9 cellular contexts compared by ENCODE assay signal in genomic region chr3:139718415-139718814, GRCh38. TPM values are rescaled to one million over a fixed set of nuclear protein-coding genes. Genes with fewer than 3 reads are reported as not detected.
A peak's percentile ranks its signal among the peaks of the same experiment; 100 is the strongest.
DNase-seq lines count a peak whose midpoint lies in the region; ATAC-seq, FAIRE-seq and TF ChIP-seq lines count a peak whose summit lies in the region.
"Had no signal": no experiment of that assay in that cellular context is flagged by ENCODE, and none has a peak within 500 bp of the region (broad histone marks: within the 10 kb centered on the region; RNA-seq: fewer than 3 reads in every experiment).

No MANE protein-coding gene starts in this region.

- no peak overlapping the region for H2BK12ac ChIP-seq in H1 (ENCODE audit: low read depth, low read length)

- H3K23me2 ChIP-seq in H1 (ENCODE audit: low read depth, low read length) = no peaks in the 10 kb centered on the region

- H3K23ac ChIP-seq in H1 (ENCODE audit: insufficient read length) = no peak overlapping the region

- H2BK20ac ChIP-seq in H1 (ENCODE audit: low read length) = no peak overlapping the region

- no peak for ATAC-seq in stimulated activated naive B cell treated with anti-CD40 and anti-IgM and Interleukin-4, amounts not matched to agents 10 μg/mL and 1 μg/mL and 100 μg/mL, for 72 hours (replicated peaks)
- no peak for ATAC-seq in activated T-cell treated with anti-CD3 and anti-CD28 coated beads, Interleukin-2, amount 50 U/mL, for 72 hours (replicated peaks in 1 of 2)

- no peak overlapping the region for H3K18ac ChIP-seq in H1 (ENCODE audit: extremely low read depth, low read length)

- no peak overlapping the region for H3K27ac Mint-ChIP-seq in stimulated activated naive B cell treated with anti-CD40 and anti-IgM and Interleukin-4, amounts not matched to agents 10 μg/mL and 1 μg/mL and 100 μg/mL, for 72 hours
- no peak overlapping the region for H3K27ac Mint-ChIP-seq in activated T-cell treated with anti-CD3 and anti-CD28 coated beads, Interleukin-2, amount 50 U/mL, for 72 hours

- H2BK15ac ChIP-seq in H1 (ENCODE audit: low read length) = no peak overlapping the region

- H3K4me1 ChIP-seq in H1 (replicated peaks in 1 of 4; ENCODE audit: control insufficient read depth in 3 of 4, insufficient read depth in 4 of 4, low read length in 3 of 4) = peaks cover 0 to 13% (median 5%) of the 10 kb centered on the region in 4 experiments; a peak in 4 of 7 replicates

- peak; percentile 94 for FAIRE-seq in H1 (lab: Jason Lieb, UNC)
- FAIRE-seq: colon had no signal

- H3K9me3 Mint-ChIP-seq in stimulated activated naive B cell treated with anti-CD40 and anti-IgM and Interleukin-4, amounts not matched to agents 10 μg/mL and 1 μg/mL and 100 μg/mL, for 72 hours = no peaks in the 10 kb centered on the region
- no peaks in the 10 kb centered on the region for H3K9me3 Mint-ChIP-seq in activated T-cell treated with anti-CD3 and anti-CD28 coated beads, Interleukin-2, amount 50 U/mL, for 72 hours

- H3K4me3 Mint-ChIP-seq in stimulated activated naive B cell treated with anti-CD40 and anti-IgM and Interleukin-4, amounts not matched to agents 10 μg/mL and 1 μg/mL and 100 μg/mL, for 72 hours = no peak overlapping the region
- no peak overlapping the region for H3K4me3 Mint-ChIP-seq in activated T-cell treated with anti-CD3 and anti-CD28 coated beads, Interleukin-2, amount 50 U/mL, for 72 hours

- H3K4me2 ChIP-seq in H1 (ENCODE audit: insufficient read depth in 1 of 2, low read depth in 2 of 2, low read length in 2 of 2) (no peak overlapping the region), neural cell (ENCODE audit: low read length) (no peak overlapping the region)

- H3K27me3 ChIP-seq in H1 (replicated peaks in 1 of 4; ENCODE audit: control insufficient read depth in 3 of 4, extremely low read depth in 1 of 4, insufficient read depth in 3 of 4, low read length in 3 of 4) (no peaks in the 10 kb centered on the region), neural cell (ENCODE audit: insufficient read depth, low read depth, low read length) (no peaks in the 10 kb centered on the region)

- POLR2A ChIA-PET in H1 (lab: Charles Lee; ENCODE audit: partially characterized antibody) = no interaction called here

- H4K5ac ChIP-seq in H1 (ENCODE audit: insufficient read length, low read depth, low read length) = no peak overlapping the region

- H4K20me1 ChIP-seq in H1 (replicated peaks in 1 of 2; ENCODE audit: control insufficient read depth in 1 of 2, insufficient read depth in 2 of 2, low read length in 2 of 2) = no peaks in the 10 kb centered on the region
- H4K20me1 ChIP-seq in neural cell (ENCODE audit: insufficient read depth) = no peaks in the 10 kb centered on the region

- no peak overlapping the region for H2BK5ac ChIP-seq in H1 (ENCODE audit: low read depth, low read length)

- peak; percentile 59 to 80 (median 72) for TF ChIP-seq CTCF in H1 (IDR thresholded peaks at IDR 0.05; ENCODE audit: control extremely low read depth in 1 of 3, insufficient read depth in 1 of 3, low read depth in 1 of 3, low read length in 3 of 3)
- TF ChIP-seq CTCF in neural cell (IDR thresholded peaks at IDR 0.05; ENCODE audit: poor library complexity, severe bottlenecking) = no peak

- H3K36me3 ChIP-seq in H1 (ENCODE audit: control insufficient read depth in 2 of 4, insufficient read depth in 4 of 4, low read length in 3 of 4) = no peaks in the 10 kb centered on the region
- H3K36me3 ChIP-seq in neural cell (ENCODE audit: insufficient read depth, low read length) = no peaks in the 10 kb centered on the region

- H3K4me3 ChIP-seq in H1 (ENCODE audit: extremely low read depth in 1 of 4, insufficient read depth in 2 of 4, low read depth in 3 of 4, low read length in 4 of 4) (no peak overlapping the region), neural cell (ENCODE audit: low read length) (no peak overlapping the region)

- CTCF ChIA-PET in H1 (lab: Charles Lee; ENCODE audit: partially characterized antibody) = interaction anchor here (0.7 to 5.5 kb wide), 38 partner anchors 9 to 381 kb away, joined by 3 to 54 read pairs (median 4); partner anchors contain the start of gene CLSTN2

- no peak overlapping the region for H2BK120ac ChIP-seq in H1 (replicated peaks; ENCODE audit: low read depth, low read length)

- H3K79me2 ChIP-seq in H1 (ENCODE audit: control insufficient read depth in 1 of 2, insufficient read depth in 2 of 2, low read length in 2 of 2) (no peaks in the 10 kb centered on the region), neural cell (replicated peaks; ENCODE audit: insufficient read depth, low read length) (no peaks in the 10 kb centered on the region)

- DNase-seq in DMS114 treated with DMSO at 0.1 percent for 48 hours (lab: John Stamatoyannopoulos, UW; ENCODE audit: unreplicated experiment) (peak; percentile 7), NCI-H2107 (lab: John Stamatoyannopoulos, UW) (peak; percentile 75), H1 (ENCODE audit: low read depth in 1 of 2, low spot score in 2 of 2) (peak; percentile 21 to 68), NOMO-1 treated with dmso at 0.1 percent for 144 hours (lab: John Stamatoyannopoulos, UW; ENCODE audit: unreplicated experiment) (no peak)
- no peak for DNase-seq in stimulated activated naive B cell treated with anti-CD40 and anti-IgM and Interleukin-4, amounts not matched to agents 10 μg/mL and 1 μg/mL and 100 μg/mL, for 72 hours
- no peak for DNase-seq in activated CD4-positive, CD25-positive, alpha-beta regulatory T cell treated with anti-CD3 and anti-CD28 coated beads, Interleukin-2, amount 50 U/mL, for 72 hours
- no peak for DNase-seq in activated T-cell treated with anti-CD3 and anti-CD28 coated beads, Interleukin-2, amount 50 U/mL, for 72 hours

- H3K9me3 ChIP-seq in H1 (ENCODE audit: insufficient read depth in 2 of 2, low read depth in 1 of 2, low read length in 1 of 2) (no peaks in the 10 kb centered on the region), neural cell (ENCODE audit: low read length) (no peaks in the 10 kb centered on the region)

- H2AFZ ChIP-seq in H1 (ENCODE audit: low read length) = 0 out of 2 replicates have a peak overlapping the region, but pooled peaks have one; percentile 7
- no peak overlapping the region for H2AFZ ChIP-seq in neural cell (ENCODE audit: low read depth, low read length)

- no peak for TF ChIP-seq EP300 in H1 (IDR thresholded peaks at IDR 0.05; ENCODE audit: borderline replicate concordance in 1 of 2, low read depth in 2 of 2, low read length in 2 of 2)
- no peak for TF ChIP-seq EP300 in neural cell (conservative IDR thresholded peaks at IDR 0.05; ENCODE audit: poor library complexity, severe bottlenecking)

- H3K14ac ChIP-seq in H1 (ENCODE audit: insufficient read length) = no peak overlapping the region

- 69% methylated on average over 3 of the region's 3 CpGs; no CpG with 5 or more reads in 1 of the 2 experiments for WGBS in H1 (ENCODE audit: extremely low coverage in 1 of 2, insufficient coverage in 1 of 2, insufficient read length in 1 of 2, insufficient replicate concordance in 2 of 2, low coverage in 1 of 2, low lambda C conversion rate in 2 of 2, missing lambda C conversion rate in 1 of 2), 2 experiments

- peaks cover 0 to 5% of the 10 kb centered on the region in 2 donors for H3K27me3 Mint-ChIP-seq in stimulated activated naive B cell treated with anti-CD40 and anti-IgM and Interleukin-4, amounts not matched to agents 10 μg/mL and 1 μg/mL and 100 μg/mL, for 72 hours
- peaks cover 26% of the 10 kb centered on the region for H3K27me3 Mint-ChIP-seq in activated T-cell treated with anti-CD3 and anti-CD28 coated beads, Interleukin-2, amount 50 U/mL, for 72 hours (ENCODE audit: low read depth)

- H3K9ac ChIP-seq in H1 (replicated peaks in 1 of 4; ENCODE audit: extremely low read depth in 1 of 4, low read depth in 3 of 4, low read length in 3 of 4) = no peak overlapping the region
- H3K9ac ChIP-seq in neural cell (ENCODE audit: low read length) = no peak overlapping the region

- no peaks in the 10 kb centered on the region for H3K4me1 Mint-ChIP-seq in stimulated activated naive B cell treated with anti-CD40 and anti-IgM and Interleukin-4, amounts not matched to agents 10 μg/mL and 1 μg/mL and 100 μg/mL, for 72 hours
- H3K4me1 Mint-ChIP-seq in activated T-cell treated with anti-CD3 and anti-CD28 coated beads, Interleukin-2, amount 50 U/mL, for 72 hours (ENCODE audit: low read depth) = no peaks in the 10 kb centered on the region

- H2AK5ac ChIP-seq in H1 (ENCODE audit: low read depth, low read length) = no peak overlapping the region

- no peaks in the 10 kb centered on the region for H3K9me2 ChIP-seq in neural cell (ENCODE audit: insufficient read depth, low read length)

- no peak overlapping the region for H3K56ac ChIP-seq in H1 (replicated peaks; ENCODE audit: insufficient read length, low read depth, low read length)

- no peak overlapping the region for H3K4ac ChIP-seq in H1 (replicated peaks; ENCODE audit: insufficient read length, low read depth, low read length)

- H3K36me3 Mint-ChIP-seq in stimulated activated naive B cell treated with anti-CD40 and anti-IgM and Interleukin-4, amounts not matched to agents 10 μg/mL and 1 μg/mL and 100 μg/mL, for 72 hours = no peaks in the 10 kb centered on the region
- H3K36me3 Mint-ChIP-seq in activated T-cell treated with anti-CD3 and anti-CD28 coated beads, Interleukin-2, amount 50 U/mL, for 72 hours (ENCODE audit: insufficient read depth in 2 of 2) = no peaks in the 10 kb centered on the region

- TF ChIP-seq POLR2A in H1 (IDR thresholded peaks at IDR 0.05; ENCODE audit: control extremely low read depth in 1 of 2, low read depth in 2 of 2, low read length in 2 of 2) = no peak

- peak; percentile 60 to 77 for TF ChIP-seq RAD21 in H1 (IDR thresholded peaks at IDR 0.05 in 1 of 2, conservative IDR thresholded peaks at IDR 0.05 in 1 of 2; ENCODE audit: low read depth in 2 of 2, low read length in 2 of 2)
- TF ChIP-seq RAD21 in neural cell (conservative IDR thresholded peaks at IDR 0.05) = peak; percentile 26

- H3K27ac ChIP-seq in H1 (ENCODE audit: low read depth, low read length) (no peak overlapping the region), neural cell (ENCODE audit: low read length) (no peak overlapping the region)

- H3F3A ChIP-seq in neural cell (ENCODE audit: insufficient read depth, low read length, poor library complexity, severe bottlenecking) = no peaks in the 10 kb centered on the region

- H3K79me1 ChIP-seq in H1 (ENCODE audit: low read depth, low read length) = no peaks in the 10 kb centered on the region

- H4K8ac ChIP-seq in H1 (ENCODE audit: extremely low read depth, insufficient read depth, low read length) = no peak overlapping the region

- no peak overlapping the region for H4K91ac ChIP-seq in H1 (replicated peaks; ENCODE audit: insufficient read length, low read length)

RNA-seq across cellular contexts. Expression of gene NMNAT3, which starts 40.6 kb away (rescaled TPM):
- 3.5 and 4.3 TPM in 2 replicates for total RNA-seq in H1 (2021; fragmentation: NEBNext Ultra II Directional; extraction: Animal tissue kit (Norgen Biotek cat#: 25700))
- polyA plus RNA-seq in H1 (2011; rRNA removed) (4.2 and 6.3 TPM in 2 replicates), neural cell (2.3 and 4.6 TPM in 2 replicates)
- polyA plus RNA-seq in H1 (2011; cell fraction: cytosol; rRNA removed) = 3.5 TPM
- 5.4 TPM for polyA plus RNA-seq in H1 (2011; cell fraction: nucleus; rRNA removed)
- 2.6 to 3.5 TPM (median 3.2 TPM) in 4 replicates for polyA plus RNA-seq in H1 (2012, experiment 1 of 2)
- polyA plus RNA-seq in H1 (2012, experiment 2 of 2) = 2.1 TPM
- polyA plus RNA-seq in H1 (2013, experiment 1 of 2) = 4.0 TPM
- polyA plus RNA-seq in H1 (2013, experiment 2 of 2) = 5.1 TPM
- polyA minus RNA-seq in H1 (2011; rRNA and poly(A)+ RNA removed) = 5.7 and 7.0 TPM in 2 replicates
- polyA minus RNA-seq in H1 (2011; cell fraction: cytosol; rRNA and poly(A)+ RNA removed) = 5.4 TPM
- polyA minus RNA-seq in H1 (2011; cell fraction: nucleus; rRNA and poly(A)+ RNA removed) = 10.2 TPM
- 2.4 and 3.9 TPM in 2 replicates for polyA minus RNA-seq in neural cell
- 1 to 10 TPM; 6.4 to 9.5 TPM for total RNA-seq in activated T-cell treated with anti-CD3 and anti-CD28 coated beads, Interleukin-2, amount 50 U/mL, for 72 hours

Comparison
In these comparisons a context has a peak if more than half of its experiments do, and no peak if none do; other contexts are left out.
1. DNase-seq: peak in DMS114 treated with DMSO at 0.1 percent for 48 hours (single experiment), NCI-H2107 (single experiment) and H1 (2 of 2); none in NOMO-1 treated with dmso at 0.1 percent for 144 hours (single experiment), stimulated activated naive B cell treated with anti-CD40 and anti-IgM and Interleukin-4, amounts not matched to agents 10 μg/mL and 1 μg/mL and 100 μg/mL, for 72 hours (single experiment), activated CD4-positive, CD25-positive, alpha-beta regulatory T cell treated with anti-CD3 and anti-CD28 coated beads, Interleukin-2, amount 50 U/mL, for 72 hours (single experiment) and activated T-cell treated with anti-CD3 and anti-CD28 coated beads, Interleukin-2, amount 50 U/mL, for 72 hours (0 of 2).